ENCODE assay signal across 1 cellular context in genomic region chr5:66002415-66002814, GRCh38.
A peak's percentile ranks its signal among the peaks of the same experiment; 100 is the strongest.
TF ChIP-seq lines count a peak whose summit lies in the region.

No MANE protein-coding gene starts in this region.

TF ChIP-seq in GM12878, 131 proteins besides CTCF, POLR2A, EP300 and RAD21 (continued from another document):
- TF ChIP-seq ZBTB40 (IDR thresholded peaks at IDR 0.05; ENCODE audit: borderline replicate concordance) = no peak
- no peak for TF ChIP-seq ZNF592 (IDR thresholded peaks at IDR 0.05)
- TF ChIP-seq JUNB (IDR thresholded peaks at IDR 0.05) = peak; percentile 20; the same call in 1 of the 2 replicates
- TF ChIP-seq ZBTB11 (CRISPR knock-in tag; IDR thresholded peaks at IDR 0.05) = no peak
- TF ChIP-seq SIN3A (IDR thresholded peaks at IDR 0.05; ENCODE audit: low read depth, low read length) = no peak
- TF ChIP-seq POLR2AphosphoS2 (IDR thresholded peaks at IDR 0.05; ENCODE audit: low read depth, low read length) = no peak
- TF ChIP-seq IRF3 (IDR thresholded peaks at IDR 0.05) = no peak
- TF ChIP-seq IKZF2 (IDR thresholded peaks at IDR 0.05) = no peak
- TF ChIP-seq TCF7 (IDR thresholded peaks at IDR 0.05; ENCODE audit: borderline replicate concordance) = peak; percentile 14; the same call in 1 of the 2 replicates
- no peak for TF ChIP-seq SP1 (IDR thresholded peaks at IDR 0.05; ENCODE audit: low read depth, low read length)
- TF ChIP-seq ZBED1 (IDR thresholded peaks at IDR 0.05; ENCODE audit: borderline replicate concordance) = no peak
- TF ChIP-seq RUNX3 (IDR thresholded peaks at IDR 0.05; ENCODE audit: low read length) = peak; percentile 83
- no peak for TF ChIP-seq RFX5 (IDR thresholded peaks at IDR 0.05; ENCODE audit: low read depth, low read length)
- TF ChIP-seq MXI1 (IDR thresholded peaks at IDR 0.05; ENCODE audit: low read depth, low read length) = no peak
- no peak for TF ChIP-seq ZBTB33 (IDR thresholded peaks at IDR 0.05)
- 0 out of 2 replicates have a peak, but pooled peaks have one; percentile 31 for TF ChIP-seq NFIC (IDR thresholded peaks at IDR 0.05; ENCODE audit: low read depth, low read length)
- no peak for TF ChIP-seq KLF5 (IDR thresholded peaks at IDR 0.05; ENCODE audit: partially characterized antibody)
TF ChIP-seq in GM12878: peak in this region for 4.
